ENCODE assay signal across 31 cellular contexts in genomic region chr10:93773705-93774104, GRCh38. TPM values are rescaled to one million over a fixed set of nuclear protein-coding genes. Genes with fewer than 3 reads are reported as not detected.
"Had no signal": no experiment of that assay in that cellular context is flagged by ENCODE, and none has a peak within 500 bp of the region (broad histone marks: within the 10 kb centered on the region; RNA-seq: fewer than 3 reads in every experiment).

No MANE protein-coding gene starts in this region.

- H3K9me3 Mint-ChIP-seq: activated T-cell treated with anti-CD3 and anti-CD28 coated beads, Interleukin-2, amount 50 U/mL, for 4 hours; activated T-helper 2 cell treated with anti-CD3 and anti-CD28 coated beads, Interferon-gamma antibody, Interleukin-2, Interleukin-4, amounts not matched to agents 10 μg/mL and 5 μg/mL and 100 μg/mL, durations not matched to agents 14 hours and 24 hours and 36 hours; neural crest cell; stimulated activated naive CD8-positive, alpha-beta T cell treated with anti-CD3 and anti-CD28 coated beads, Interleukin-15, Interleukin-2, amounts not matched to agents 100 ng/mL and 50 ng/mL, for 24 hours; WTC11 had no signal

- H3K27ac Mint-ChIP-seq: activated CD4-positive, alpha-beta T cell treated with anti-CD3 and anti-CD28 coated beads for 36 hours; activated naive CD8-positive, alpha-beta T cell; activated T-helper 2 cell treated with anti-CD3 and anti-CD28 coated beads, Interferon-gamma antibody, Interleukin-2, Interleukin-4, amounts not matched to agents 10 μg/mL and 5 μg/mL and 100 μg/mL, durations not matched to agents 14 hours and 24 hours and 36 hours; naive thymus-derived CD4-positive, alpha-beta T cell; stimulated activated naive CD8-positive, alpha-beta T cell treated with anti-CD3 and anti-CD28 coated beads, Interleukin-15, Interleukin-2, amounts not matched to agents 100 ng/mL and 50 ng/mL, for 24 hours; WTC11 had no signal

- H3K36me3 Mint-ChIP-seq: activated naive CD8-positive, alpha-beta T cell; naive thymus-derived CD4-positive, alpha-beta T cell; WTC11 had no signal

- H3K4me1 ChIP-seq: adrenal gland, foreskin keratinocyte, left lung, transverse colon, uterus had no signal

- DNase-seq: activated CD4-positive, alpha-beta T cell treated with anti-CD3 and anti-CD28 coated beads for 36 hours; activated CD4-positive, alpha-beta T cell treated with anti-CD3 and anti-CD28 coated beads, Interleukin-2, amount 50 U/mL, for 48 hours; activated CD8-positive, alpha-beta memory T cell treated with anti-CD3 and anti-CD28 coated beads, Interleukin-2, amount 50 U/mL, for 48 hours; activated naive CD4-positive, alpha-beta T cell; activated T-cell treated with anti-CD3 and anti-CD28 coated beads, Interleukin-2, amount 50 U/mL, for 4 hours; adrenal gland; cerebellar nuclear complex; cortex of kidney; effector CD4-positive, alpha-beta T cell; erythroblast; foreskin keratinocyte; kidney; left lung; naive thymus-derived CD4-positive, alpha-beta T cell; posterior cingulate gyrus; retina; stimulated activated CD4-positive, alpha-beta T cell treated with anti-CD3 and anti-CD28 coated beads, Interleukin-4, amount 100 ng/mL, for 24 hours; substantia nigra; T-helper 9 cell; transverse colon; uterus had no signal

- H3K36me3 ChIP-seq: adrenal gland, left lung, transverse colon, uterus had no signal

- H3K27me3 ChIP-seq: left lung, uterus had no signal

- H3K4me3 ChIP-seq: adrenal gland, left lung, transverse colon, uterus had no signal

- ATAC-seq: activated CD4-positive, alpha-beta T cell treated with anti-CD3 and anti-CD28 coated beads for 36 hours; activated T-cell treated with anti-CD3 and anti-CD28 coated beads, Interleukin-2, amount 50 U/mL, for 4 hours; foreskin keratinocyte; left lung; naive thymus-derived CD4-positive, alpha-beta T cell; WTC11 had no signal

- H3K9me3 ChIP-seq: adrenal gland, left lung, transverse colon, uterus had no signal

- H3K4me1 Mint-ChIP-seq: activated CD4-positive, alpha-beta T cell treated with anti-CD3 and anti-CD28 coated beads for 36 hours; naive thymus-derived CD4-positive, alpha-beta T cell had no signal

- H3K27ac ChIP-seq: adrenal gland, foreskin keratinocyte, left lung, transverse colon, uterus had no signal

- H3K4me3 Mint-ChIP-seq: activated CD4-positive, alpha-beta T cell treated with anti-CD3 and anti-CD28 coated beads for 36 hours; activated naive CD8-positive, alpha-beta T cell; activated T-cell treated with anti-CD3 and anti-CD28 coated beads, Interleukin-2, amount 50 U/mL, for 4 hours; naive thymus-derived CD4-positive, alpha-beta T cell; neural crest cell; stimulated activated naive CD8-positive, alpha-beta T cell treated with anti-CD3 and anti-CD28 coated beads, Interleukin-15, Interleukin-2, amounts not matched to agents 100 ng/mL and 50 ng/mL, for 24 hours; WTC11 had no signal

RNA-seq across cellular contexts. Expression of gene LGI1, which starts 16.0 kb away (rescaled TPM):
- total RNA-seq: activated CD4-positive, alpha-beta T cell treated with anti-CD3 and anti-CD28 coated beads for 36 hours; activated CD8-positive, alpha-beta memory T cell treated with anti-CD3 and anti-CD28 coated beads for 36 hours; activated T-cell treated with anti-CD3 and anti-CD28 coated beads, Interleukin-2, amount 50 U/mL, for 4 hours; activated T-helper 2 cell treated with anti-CD3 and anti-CD28 coated beads, Interferon-gamma antibody, Interleukin-2, Interleukin-4, amounts not matched to agents 10 μg/mL and 5 μg/mL and 100 μg/mL, durations not matched to agents 14 hours and 24 hours and 36 hours; bronchial epithelial cell; foreskin keratinocyte; glomerular endothelial cell; kidney; left lung; lung microvascular endothelial cell; naive thymus-derived CD4-positive, alpha-beta T cell; T-helper 1 cell treated with Interleukin-12 subunit alpha and Interleukin-12 subunit beta and Interleukin-4 antibody, amounts not matched to agents 30 ng/mL and 1 ng/mL, for 36 hours; WTC11 had no signal
- polyA plus RNA-seq: foreskin keratinocyte; naive thymus-derived CD4-positive, alpha-beta T cell had no signal
